ENCODE assay signal across 1 cellular context in genomic region chr20:62302341-62303048, GRCh38.
TF ChIP-seq lines count a peak whose summit lies in the region.

Gene ADRM1 (plus strand): TSS chr20:62302997. CDS start chr20:62303569, 572 bp downstream.

TF ChIP-seq in K562, 482 proteins besides CTCF, POLR2A, EP300 and RAD21 (continued from another document and continues in another):
- no peak for TF ChIP-seq NFATC3 (IDR thresholded peaks at IDR 0.05)
- TF ChIP-seq FOXA1 (IDR thresholded peaks at IDR 0.05; ENCODE audit: borderline replicate concordance), result no peak
- TF ChIP-seq ZNF239 (CRISPR knock-in tag; IDR thresholded peaks at IDR 0.05), result no peak
- TF ChIP-seq, protein P1, sequence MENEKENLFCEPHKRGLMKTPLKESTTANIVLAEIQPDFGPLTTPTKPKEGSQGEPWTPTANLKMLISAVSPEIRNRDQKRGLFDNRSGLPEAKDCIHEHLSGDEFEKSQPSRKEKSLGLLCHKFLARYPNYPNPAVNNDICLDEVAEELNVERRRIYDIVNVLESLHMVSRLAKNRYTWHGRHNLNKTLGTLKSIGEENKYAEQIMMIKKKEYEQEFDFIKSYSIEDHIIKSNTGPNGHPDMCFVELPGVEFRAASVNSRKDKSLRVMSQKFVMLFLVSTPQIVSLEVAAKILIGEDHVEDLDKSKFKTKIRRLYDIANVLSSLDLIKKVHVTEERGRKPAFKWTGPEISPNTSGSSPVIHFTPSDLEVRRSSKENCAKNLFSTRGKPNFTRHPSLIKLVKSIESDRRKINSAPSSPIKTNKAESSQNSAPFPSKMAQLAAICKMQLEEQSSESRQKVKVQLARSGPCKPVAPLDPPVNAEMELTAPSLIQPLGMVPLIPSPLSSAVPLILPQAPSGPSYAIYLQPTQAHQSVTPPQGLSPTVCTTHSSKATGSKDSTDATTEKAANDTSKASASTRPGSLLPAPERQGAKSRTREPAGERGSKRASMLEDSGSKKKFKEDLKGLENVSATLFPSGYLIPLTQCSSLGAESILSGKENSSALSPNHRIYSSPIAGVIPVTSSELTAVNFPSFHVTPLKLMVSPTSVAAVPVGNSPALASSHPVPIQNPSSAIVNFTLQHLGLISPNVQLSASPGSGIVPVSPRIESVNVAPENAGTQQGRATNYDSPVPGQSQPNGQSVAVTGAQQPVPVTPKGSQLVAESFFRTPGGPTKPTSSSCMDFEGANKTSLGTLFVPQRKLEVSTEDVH (IDR thresholded peaks at IDR 0.05; ENCODE audit: low read depth, partially characterized antibody), result peak; percentile 80
- peak; percentile 45 to 52; a peak in 2 of 4 replicates for TF ChIP-seq SIN3A (IDR thresholded peaks at IDR 0.05; ENCODE audit: borderline replicate concordance in 2 of 2, control insufficient read depth in 1 of 2, low read depth in 2 of 2, low read length in 2 of 2)
- no peak for TF ChIP-seq PRMT5 (CRISPR knock-in tag; IDR thresholded peaks at IDR 0.05)
- TF ChIP-seq, protein P2, sequence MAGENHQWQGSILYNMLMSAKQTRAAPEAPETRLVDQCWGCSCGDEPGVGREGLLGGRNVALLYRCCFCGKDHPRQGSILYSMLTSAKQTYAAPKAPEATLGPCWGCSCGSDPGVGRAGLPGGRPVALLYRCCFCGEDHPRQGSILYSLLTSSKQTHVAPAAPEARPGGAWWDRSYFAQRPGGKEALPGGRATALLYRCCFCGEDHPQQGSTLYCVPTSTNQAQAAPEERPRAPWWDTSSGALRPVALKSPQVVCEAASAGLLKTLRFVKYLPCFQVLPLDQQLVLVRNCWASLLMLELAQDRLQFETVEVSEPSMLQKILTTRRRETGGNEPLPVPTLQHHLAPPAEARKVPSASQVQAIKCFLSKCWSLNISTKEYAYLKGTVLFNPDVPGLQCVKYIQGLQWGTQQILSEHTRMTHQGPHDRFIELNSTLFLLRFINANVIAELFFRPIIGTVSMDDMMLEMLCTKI (IDR thresholded peaks at IDR 0.05; ENCODE audit: partially characterized antibody), result no peak
- no peak for TF ChIP-seq CBX2 (IDR thresholded peaks at IDR 0.05; ENCODE audit: insufficient read depth, low read length, poor library complexity, severe bottlenecking)
- no peak for TF ChIP-seq ETS2 (tag; IDR thresholded peaks at IDR 0.05; ENCODE audit: borderline replicate concordance, poor library complexity, severe bottlenecking)
- TF ChIP-seq ZNF695 (CRISPR knock-in tag; IDR thresholded peaks at IDR 0.05), result no peak
- TF ChIP-seq ERF (CRISPR knock-in tag; IDR thresholded peaks at IDR 0.05), result peak; percentile 74; the same call in 1 of the 2 replicates
- TF ChIP-seq ZBTB5 (IDR thresholded peaks at IDR 0.05), result no peak
- peak in 2 of 3 experiments; percentile 51 to 56 for TF ChIP-seq YY1 (IDR thresholded peaks at IDR 0.05; ENCODE audit: borderline replicate concordance in 1 of 3, control insufficient read depth in 1 of 3, extremely low read depth in 1 of 3, insufficient read depth in 3 of 3, insufficient read length in 1 of 3, insufficient replicate concordance in 2 of 3, low read depth in 1 of 3, low read length in 2 of 3)
- TF ChIP-seq, protein P3, sequence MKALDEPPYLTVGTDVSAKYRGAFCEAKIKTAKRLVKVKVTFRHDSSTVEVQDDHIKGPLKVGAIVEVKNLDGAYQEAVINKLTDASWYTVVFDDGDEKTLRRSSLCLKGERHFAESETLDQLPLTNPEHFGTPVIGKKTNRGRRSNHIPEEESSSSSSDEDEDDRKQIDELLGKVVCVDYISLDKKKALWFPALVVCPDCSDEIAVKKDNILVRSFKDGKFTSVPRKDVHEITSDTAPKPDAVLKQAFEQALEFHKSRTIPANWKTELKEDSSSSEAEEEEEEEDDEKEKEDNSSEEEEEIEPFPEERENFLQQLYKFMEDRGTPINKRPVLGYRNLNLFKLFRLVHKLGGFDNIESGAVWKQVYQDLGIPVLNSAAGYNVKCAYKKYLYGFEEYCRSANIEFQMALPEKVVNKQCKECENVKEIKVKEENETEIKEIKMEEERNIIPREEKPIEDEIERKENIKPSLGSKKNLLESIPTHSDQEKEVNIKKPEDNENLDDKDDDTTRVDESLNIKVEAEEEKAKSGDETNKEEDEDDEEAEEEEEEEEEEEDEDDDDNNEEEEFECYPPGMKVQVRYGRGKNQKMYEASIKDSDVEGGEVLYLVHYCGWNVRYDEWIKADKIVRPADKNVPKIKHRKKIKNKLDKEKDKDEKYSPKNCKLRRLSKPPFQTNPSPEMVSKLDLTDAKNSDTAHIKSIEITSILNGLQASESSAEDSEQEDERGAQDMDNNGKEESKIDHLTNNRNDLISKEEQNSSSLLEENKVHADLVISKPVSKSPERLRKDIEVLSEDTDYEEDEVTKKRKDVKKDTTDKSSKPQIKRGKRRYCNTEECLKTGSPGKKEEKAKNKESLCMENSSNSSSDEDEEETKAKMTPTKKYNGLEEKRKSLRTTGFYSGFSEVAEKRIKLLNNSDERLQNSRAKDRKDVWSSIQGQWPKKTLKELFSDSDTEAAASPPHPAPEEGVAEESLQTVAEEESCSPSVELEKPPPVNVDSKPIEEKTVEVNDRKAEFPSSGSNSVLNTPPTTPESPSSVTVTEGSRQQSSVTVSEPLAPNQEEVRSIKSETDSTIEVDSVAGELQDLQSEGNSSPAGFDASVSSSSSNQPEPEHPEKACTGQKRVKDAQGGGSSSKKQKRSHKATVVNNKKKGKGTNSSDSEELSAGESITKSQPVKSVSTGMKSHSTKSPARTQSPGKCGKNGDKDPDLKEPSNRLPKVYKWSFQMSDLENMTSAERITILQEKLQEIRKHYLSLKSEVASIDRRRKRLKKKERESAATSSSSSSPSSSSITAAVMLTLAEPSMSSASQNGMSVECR (CRISPR knock-in tag; IDR thresholded peaks at IDR 0.05), result no peak
- TF ChIP-seq MTA3 (IDR thresholded peaks at IDR 0.05; ENCODE audit: borderline replicate concordance), result peak; percentile 89
- no peak for TF ChIP-seq SMC3 (conservative IDR thresholded peaks at IDR 0.05; ENCODE audit: insufficient read depth, low read depth, low read length)
- TF ChIP-seq CREB3L1 (IDR thresholded peaks at IDR 0.05; ENCODE audit: borderline replicate concordance, low read depth), result peak; percentile 81
- TF ChIP-seq KLF13 (tag; IDR thresholded peaks at IDR 0.05; ENCODE audit: borderline replicate concordance, low read depth), result peak; percentile 47; the same call in 1 of the 2 replicates
- no peak for TF ChIP-seq MED1 (CRISPR knock-in tag; IDR thresholded peaks at IDR 0.05; ENCODE audit: borderline replicate concordance)
- TF ChIP-seq, protein P4, sequence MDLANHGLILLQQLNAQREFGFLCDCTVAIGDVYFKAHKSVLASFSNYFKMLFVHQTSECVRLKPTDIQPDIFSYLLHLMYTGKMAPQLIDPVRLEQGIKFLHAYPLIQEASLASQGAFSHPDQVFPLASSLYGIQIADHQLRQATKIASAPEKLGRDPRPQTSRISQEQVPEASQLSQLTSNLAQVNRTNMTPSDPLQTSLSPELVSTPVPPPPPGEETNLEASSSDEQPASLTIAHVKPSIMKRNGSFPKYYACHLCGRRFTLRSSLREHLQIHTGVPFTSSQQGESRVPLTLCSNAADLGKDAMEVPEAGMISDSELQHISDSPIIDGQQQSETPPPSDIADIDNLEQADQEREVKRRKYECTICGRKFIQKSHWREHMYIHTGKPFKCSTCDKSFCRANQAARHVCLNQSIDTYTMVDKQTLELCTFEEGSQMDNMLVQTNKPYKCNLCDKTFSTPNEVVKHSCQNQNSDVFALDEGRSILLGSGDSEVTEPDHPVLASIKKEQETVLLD (IDR thresholded peaks at IDR 0.05), result peak; percentile 39; the same call in 1 of the 2 replicates
- TF ChIP-seq NELFE (IDR thresholded peaks at IDR 0.05; ENCODE audit: insufficient read depth, insufficient read length), result no peak
- peak; percentile 99 for TF ChIP-seq U2AF1 (optimal IDR thresholded peaks at IDR 0.05; ENCODE audit: low read depth, low read length)
- TF ChIP-seq ZNF175 (CRISPR knock-in tag; IDR thresholded peaks at IDR 0.05; ENCODE audit: low read depth), result no peak
- no peak for TF ChIP-seq CHD4 (IDR thresholded peaks at IDR 0.05; ENCODE audit: insufficient read depth, insufficient replicate concordance, low read depth, low read length, poor library complexity, severe bottlenecking)
- TF ChIP-seq, protein P5, sequence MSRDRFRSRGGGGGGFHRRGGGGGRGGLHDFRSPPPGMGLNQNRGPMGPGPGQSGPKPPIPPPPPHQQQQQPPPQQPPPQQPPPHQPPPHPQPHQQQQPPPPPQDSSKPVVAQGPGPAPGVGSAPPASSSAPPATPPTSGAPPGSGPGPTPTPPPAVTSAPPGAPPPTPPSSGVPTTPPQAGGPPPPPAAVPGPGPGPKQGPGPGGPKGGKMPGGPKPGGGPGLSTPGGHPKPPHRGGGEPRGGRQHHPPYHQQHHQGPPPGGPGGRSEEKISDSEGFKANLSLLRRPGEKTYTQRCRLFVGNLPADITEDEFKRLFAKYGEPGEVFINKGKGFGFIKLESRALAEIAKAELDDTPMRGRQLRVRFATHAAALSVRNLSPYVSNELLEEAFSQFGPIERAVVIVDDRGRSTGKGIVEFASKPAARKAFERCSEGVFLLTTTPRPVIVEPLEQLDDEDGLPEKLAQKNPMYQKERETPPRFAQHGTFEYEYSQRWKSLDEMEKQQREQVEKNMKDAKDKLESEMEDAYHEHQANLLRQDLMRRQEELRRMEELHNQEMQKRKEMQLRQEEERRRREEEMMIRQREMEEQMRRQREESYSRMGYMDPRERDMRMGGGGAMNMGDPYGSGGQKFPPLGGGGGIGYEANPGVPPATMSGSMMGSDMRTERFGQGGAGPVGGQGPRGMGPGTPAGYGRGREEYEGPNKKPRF (IDR thresholded peaks at IDR 0.05; ENCODE audit: low read depth, low read length), result no peak
- no peak for TF ChIP-seq TGIF2 (CRISPR knock-in tag; IDR thresholded peaks at IDR 0.05)
- TF ChIP-seq SP2 (IDR thresholded peaks at IDR 0.05; ENCODE audit: extremely low read depth, low read depth, low read length, poor library complexity, severe bottlenecking), result peak; percentile 90
- no peak for TF ChIP-seq PCBP1 (IDR thresholded peaks at IDR 0.05; ENCODE audit: low read depth, low read length, poor library complexity, severe bottlenecking)
- no peak for TF ChIP-seq PCBP2 (IDR thresholded peaks at IDR 0.05; ENCODE audit: low read depth, low read length, poor library complexity, severe bottlenecking)
- TF ChIP-seq, protein P6, sequence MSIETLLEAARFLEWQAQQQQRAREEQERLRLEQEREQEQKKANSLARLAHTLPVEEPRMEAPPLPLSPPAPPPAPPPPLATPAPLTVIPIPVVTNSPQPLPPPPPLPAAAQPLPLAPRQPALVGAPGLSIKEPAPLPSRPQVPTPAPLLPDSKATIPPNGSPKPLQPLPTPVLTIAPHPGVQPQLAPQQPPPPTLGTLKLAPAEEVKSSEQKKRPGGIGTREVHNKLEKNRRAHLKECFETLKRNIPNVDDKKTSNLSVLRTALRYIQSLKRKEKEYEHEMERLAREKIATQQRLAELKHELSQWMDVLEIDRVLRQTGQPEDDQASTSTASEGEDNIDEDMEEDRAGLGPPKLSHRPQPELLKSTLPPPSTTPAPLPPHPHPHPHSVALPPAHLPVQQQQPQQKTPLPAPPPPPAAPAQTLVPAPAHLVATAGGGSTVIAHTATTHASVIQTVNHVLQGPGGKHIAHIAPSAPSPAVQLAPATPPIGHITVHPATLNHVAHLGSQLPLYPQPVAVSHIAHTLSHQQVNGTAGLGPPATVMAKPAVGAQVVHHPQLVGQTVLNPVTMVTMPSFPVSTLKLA (conservative IDR thresholded peaks at IDR 0.05), result peak; percentile 54 to 83
- peak; percentile 21; the same call in 1 of the 2 replicates for TF ChIP-seq CHD2 (IDR thresholded peaks at IDR 0.05; ENCODE audit: low read depth, low read length)
- no peak for TF ChIP-seq ZFP91 (CRISPR knock-in tag; IDR thresholded peaks at IDR 0.05)
- TF ChIP-seq ZNF717 (CRISPR knock-in tag; IDR thresholded peaks at IDR 0.05), result no peak
- peak; percentile 79 to 83 for TF ChIP-seq NRF1 (conservative IDR thresholded peaks at IDR 0.05 in 1 of 2, IDR thresholded peaks at IDR 0.05 in 1 of 2)
- no peak for TF ChIP-seq TOE1 (IDR thresholded peaks at IDR 0.05; ENCODE audit: borderline replicate concordance)
- TF ChIP-seq TOE1 (CRISPR knock-in tag; IDR thresholded peaks at IDR 0.05; ENCODE audit: borderline replicate concordance, low read depth), result no peak
- no peak for TF ChIP-seq MCM3 (IDR thresholded peaks at IDR 0.05)
- no peak for TF ChIP-seq ZNF507 (tag; conservative IDR thresholded peaks at IDR 0.05)
- TF ChIP-seq HIVEP1 (CRISPR knock-in tag; IDR thresholded peaks at IDR 0.05), result no peak
- 0 out of 2 replicates have a peak, but pooled peaks have one; percentile 14 for TF ChIP-seq L3MBTL2 (IDR thresholded peaks at IDR 0.05)
- TF ChIP-seq TRIM24 (IDR thresholded peaks at IDR 0.05), result no peak
- TF ChIP-seq CEBPB (tag; IDR thresholded peaks at IDR 0.05), result no peak
- no peak for TF ChIP-seq ZNF830 (CRISPR knock-in tag; IDR thresholded peaks at IDR 0.05)
- no peak for TF ChIP-seq RAD51 (IDR thresholded peaks at IDR 0.05; ENCODE audit: borderline replicate concordance, low read depth)
- TF ChIP-seq BRD9 (IDR thresholded peaks at IDR 0.05; ENCODE audit: low read depth, partially characterized antibody), result no peak
